ENCODE assay signal across 8 cellular contexts in the genomic region with DNA sequence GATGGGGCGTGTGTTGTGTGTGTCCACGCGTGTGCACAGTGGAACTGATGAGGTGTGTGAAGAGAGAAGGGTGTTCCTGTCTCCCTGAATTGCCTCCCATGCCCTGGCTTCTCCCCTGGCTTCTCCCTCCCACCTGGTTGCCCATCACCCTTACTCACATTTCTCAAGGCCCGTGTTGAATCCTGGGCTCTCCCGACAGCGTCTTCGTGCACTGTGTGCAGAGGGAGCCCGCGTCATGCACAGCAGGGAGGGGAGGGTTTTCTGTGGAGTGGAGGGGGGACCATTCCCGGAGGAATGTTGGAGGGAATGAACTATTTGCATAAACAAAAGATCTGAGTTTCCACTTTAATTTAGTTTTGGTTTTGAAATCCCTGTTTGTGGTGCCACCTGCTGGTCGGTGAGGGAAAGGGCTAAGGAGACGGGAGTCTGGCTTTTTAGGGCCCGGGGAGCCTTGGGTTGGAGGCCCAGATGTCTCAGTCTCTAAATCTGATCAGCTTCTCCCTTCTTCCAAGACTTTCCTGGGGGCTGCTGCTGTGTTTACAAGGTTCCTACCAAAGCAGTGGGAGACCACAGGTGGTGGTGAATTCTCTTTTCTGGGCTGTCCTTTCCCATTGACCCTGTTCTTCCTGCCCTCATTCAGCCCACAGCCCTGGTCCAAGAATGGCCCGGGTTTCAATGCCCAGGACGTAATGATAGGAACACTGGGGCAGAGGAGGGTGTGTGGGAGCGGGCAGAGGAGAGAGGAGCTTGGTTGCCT. TPM values are rescaled to one million over a fixed set of nuclear protein-coding genes. Genes with fewer than 3 reads are reported as not detected.
DNase-seq lines count a peak whose midpoint lies in the region; ATAC-seq and TF ChIP-seq lines count a peak whose summit lies in the region.

TSS of gene C1R (minus strand) at position 217 of the 757 bp plus-strand sequence. CDS start at position 160, 57 bp downstream.

- H3K4me1 ChIP-seq in H9 (ENCODE audit: insufficient read depth, low read length) (peaks cover 16% of the 10 kb centered on the region; the same call in 1 of the 2 replicates), OCI-LY1 (ENCODE audit: insufficient read depth, low read length, severe bottlenecking) (no peaks in the 10 kb centered on the region)

- no peak within 1 kb of the TSS for H3K27ac ChIP-seq in H9 (ENCODE audit: insufficient read length, low read depth, low read length)
- no peak within 1 kb of the TSS for H3K27ac ChIP-seq in OCI-LY1 (ENCODE audit: low read depth, low read length, poor library complexity, severe bottlenecking)

- no peaks in the 10 kb centered on the region for H3F3A ChIP-seq in OCI-LY1 (ENCODE audit: insufficient read depth, low read length)

- no peak within 1 kb of the TSS for H3K23ac ChIP-seq in H9 (ENCODE audit: insufficient read length, low read depth, low read length)

- no peak within 1 kb of the TSS for H3K56ac ChIP-seq in H9 (ENCODE audit: insufficient read length, low read depth, low read length)

- H4K20me1 ChIP-seq in H9 (ENCODE audit: control insufficient read depth, insufficient read depth, insufficient read length) (no peaks in the 10 kb centered on the region), OCI-LY1 (ENCODE audit: insufficient read depth, low read length) (no peaks in the 10 kb centered on the region)

- H3K4me3 Mint-ChIP-seq in H9, result peak within 1 kb of the TSS in 1 of 2 experiments; percentile 62; a peak in 3 of 5 replicates
- peak within 1 kb of the TSS; percentile 79 to 84 for H3K4me3 Mint-ChIP-seq in activated T-cell treated with anti-CD3 and anti-CD28 coated beads, Interleukin-2, amount 50 U/mL, for 72 hours
- peak within 1 kb of the TSS; percentile 77 to 93 (median 90) for H3K4me3 Mint-ChIP-seq in naive B cell
- peak within 1 kb of the TSS; percentile 85 to 94 for H3K4me3 Mint-ChIP-seq in stimulated activated naive B cell treated with anti-CD40 and anti-IgM and Interleukin-4, amounts not matched to agents 10 μg/mL and 1 μg/mL and 100 μg/mL, for 72 hours

- H4K5ac ChIP-seq in H9 (ENCODE audit: insufficient read length, low read depth, low read length), result no peak within 1 kb of the TSS

- H2AK5ac ChIP-seq in H9 (ENCODE audit: insufficient read length, low read length), result no peak within 1 kb of the TSS

- H3K4me3 ChIP-seq in BJ (ENCODE audit: low read depth, low read length) (peak within 1 kb of the TSS; percentile 76), OCI-LY1 (ENCODE audit: low read depth, low read length, poor library complexity, severe bottlenecking) (peak within 1 kb of the TSS; percentile 46)

- H3K36me3 Mint-ChIP-seq in H9 (ENCODE audit: insufficient read depth in 1 of 3, low read depth in 3 of 3), result peaks cover 4 to 5% (median 5%) of the 10 kb centered on the region in 3 experiments; a peak in 3 of 7 replicates
- H3K36me3 Mint-ChIP-seq in activated T-cell treated with anti-CD3 and anti-CD28 coated beads, Interleukin-2, amount 50 U/mL, for 72 hours (ENCODE audit: insufficient read depth in 2 of 2), result no peaks in the 10 kb centered on the region
- no peaks in the 10 kb centered on the region for H3K36me3 Mint-ChIP-seq in naive B cell
- peaks cover 0 to 4% of the 10 kb centered on the region in 2 donors for H3K36me3 Mint-ChIP-seq in stimulated activated naive B cell treated with anti-CD40 and anti-IgM and Interleukin-4, amounts not matched to agents 10 μg/mL and 1 μg/mL and 100 μg/mL, for 72 hours

- H3K4me1 Mint-ChIP-seq in H9 (peaks cover 33 to 34% of the 10 kb centered on the region in 2 experiments), naive B cell (peaks cover 6 to 13% (median 6%) of the 10 kb centered on the region in 3 donors)
- H3K4me1 Mint-ChIP-seq in activated T-cell treated with anti-CD3 and anti-CD28 coated beads, Interleukin-2, amount 50 U/mL, for 72 hours (ENCODE audit: low read depth), result peaks cover 7% of the 10 kb centered on the region
- peaks cover 6 to 11% of the 10 kb centered on the region in 2 donors for H3K4me1 Mint-ChIP-seq in stimulated activated naive B cell treated with anti-CD40 and anti-IgM and Interleukin-4, amounts not matched to agents 10 μg/mL and 1 μg/mL and 100 μg/mL, for 72 hours

- POLR2A ChIA-PET in BJ (lab: Charles Lee), result no interaction called here

- H3K27me3 ChIP-seq in BJ (ENCODE audit: control insufficient read depth, insufficient read depth, low read length) (no peaks in the 10 kb centered on the region), H9 (ENCODE audit: insufficient read depth, low read length) (no peaks in the 10 kb centered on the region; the same call in 1 of the 2 replicates), OCI-LY1 (ENCODE audit: insufficient read depth, low read length) (peaks cover 5% of the 10 kb centered on the region; the same call in 1 of the 2 replicates)

- no peak within 1 kb of the TSS for H2BK5ac ChIP-seq in H9 (ENCODE audit: insufficient read length, low read length)

- H3K9me2 ChIP-seq in OCI-LY1 (ENCODE audit: low read depth, low read length), result no peaks in the 10 kb centered on the region

- H3K9me3 ChIP-seq in H9 (ENCODE audit: control insufficient read depth, low read depth, low read length), result no peaks in the 10 kb centered on the region
- no peaks in the 10 kb centered on the region for H3K9me3 ChIP-seq in OCI-LY1 (ENCODE audit: low read length)

- no peak within 1 kb of the TSS for H3T11ph ChIP-seq in H9 (ENCODE audit: low read length)

- CTCF ChIA-PET in BJ (lab: Yijun Ruan, JAX), result interaction anchor here (0.7 to 4.2 kb wide), 11 partner anchors 12 to 175 kb away, joined by 3 to 39 read pairs (median 9); partner anchors contain the start of genes C1RL, C1S and LPCAT3

- H3K4ac ChIP-seq in H9 (ENCODE audit: low read depth, low read length), result no peak within 1 kb of the TSS

- H3K36me3 ChIP-seq in BJ (ENCODE audit: control insufficient read depth, insufficient read depth, low read length), result peaks cover 24% of the 10 kb centered on the region
- H3K36me3 ChIP-seq in OCI-LY1 (ENCODE audit: insufficient read depth, low read length), result no peaks in the 10 kb centered on the region

- no peak within 1 kb of the TSS for H2BK15ac ChIP-seq in H9 (ENCODE audit: low read depth, low read length)

- no peak within 1 kb of the TSS for H2BK120ac ChIP-seq in H9 (ENCODE audit: low read depth, low read length, poor library complexity, severe bottlenecking)

- ATAC-seq in activated T-cell treated with anti-CD3 and anti-CD28 coated beads, Interleukin-2, amount 50 U/mL, for 72 hours (replicated peaks in 1 of 2), result peak; percentile 71 to 76
- ATAC-seq in naive B cell (ENCODE audit: low read depth in 2 of 2), result peak; percentile 61 to 73
- peak; percentile 83 for ATAC-seq in stimulated activated naive B cell treated with anti-CD40 and anti-IgM and Interleukin-4, amounts not matched to agents 10 μg/mL and 1 μg/mL and 100 μg/mL, for 72 hours (replicated peaks)
- ATAC-seq in GM21737 (IDR thresholded peaks at IDR 0.05; ENCODE audit: unreplicated experiment), result no peak

- H3K4me2 ChIP-seq in H9 (ENCODE audit: insufficient read depth, insufficient read length, low read length) (peak within 1 kb of the TSS; percentile 28), OCI-LY1 (ENCODE audit: low read length) (peak within 1 kb of the TSS; percentile 69)

- H2BK12ac ChIP-seq in H9 (ENCODE audit: insufficient read length, low read depth, low read length), result no peak within 1 kb of the TSS

- H3K14ac ChIP-seq in H9 (ENCODE audit: insufficient read depth, low read length), result no peak within 1 kb of the TSS

- H3K23me2 ChIP-seq in H9 (ENCODE audit: insufficient read length, low read depth, low read length, poor library complexity, severe bottlenecking), result peaks cover 4% of the 10 kb centered on the region

- H3K79me2 ChIP-seq in H9 (ENCODE audit: insufficient read depth, low read length) (no peaks in the 10 kb centered on the region), OCI-LY1 (ENCODE audit: insufficient read depth, low read length) (no peaks in the 10 kb centered on the region)

- H3K79me1 ChIP-seq in H9 (ENCODE audit: insufficient read depth, low read depth, low read length, poor library complexity, severe bottlenecking), result no peaks in the 10 kb centered on the region

- H3K27me3 Mint-ChIP-seq in H9 (ENCODE audit: low read depth) (peaks cover 10% of the 10 kb centered on the region), naive B cell (peaks cover 0 to 13% (median 8%) of the 10 kb centered on the region in 3 donors)
- H3K27me3 Mint-ChIP-seq in activated T-cell treated with anti-CD3 and anti-CD28 coated beads, Interleukin-2, amount 50 U/mL, for 72 hours (ENCODE audit: low read depth), result no peaks in the 10 kb centered on the region
- H3K27me3 Mint-ChIP-seq in stimulated activated naive B cell treated with anti-CD40 and anti-IgM and Interleukin-4, amounts not matched to agents 10 μg/mL and 1 μg/mL and 100 μg/mL, for 72 hours, result peaks cover 7 to 11% of the 10 kb centered on the region in 2 donors

- H3K27ac Mint-ChIP-seq in H9 (peak within 1 kb of the TSS in 2 of 3 experiments; percentile 6 to 71; a peak in 4 of 7 replicates), naive B cell (peak within 1 kb of the TSS in 4 of 6 donors; percentile 5 to 86 (median 44))
- H3K27ac Mint-ChIP-seq in activated T-cell treated with anti-CD3 and anti-CD28 coated beads, Interleukin-2, amount 50 U/mL, for 72 hours, result no peak within 1 kb of the TSS
- H3K27ac Mint-ChIP-seq in stimulated activated naive B cell treated with anti-CD40 and anti-IgM and Interleukin-4, amounts not matched to agents 10 μg/mL and 1 μg/mL and 100 μg/mL, for 72 hours, result peak within 1 kb of the TSS; percentile 87

- WGBS in H9 (ENCODE audit: extremely low coverage, insufficient read length, low lambda C conversion rate), result no CpG with 5 or more reads among the region's 16 CpGs

- peak; percentile 63 for DNase-seq in BJ (ENCODE audit: low read depth)
- DNase-seq in H9, result peak; percentile 71
- DNase-seq in activated T-cell treated with anti-CD3 and anti-CD28 coated beads, Interleukin-2, amount 50 U/mL, for 72 hours, result peak; percentile 67 to 73
- DNase-seq in fibroblast of gingiva (ENCODE audit: low read depth), result peak; percentile 92
- DNase-seq in naive B cell, result peak; percentile 53
- DNase-seq in stimulated activated naive B cell treated with anti-CD40 and anti-IgM and Interleukin-4, amounts not matched to agents 10 μg/mL and 1 μg/mL and 100 μg/mL, for 72 hours, result peak; percentile 29

- peak within 1 kb of the TSS; percentile 8 for H3K18ac ChIP-seq in H9 (ENCODE audit: insufficient read length, low read depth, low read length)

- H3K9ac ChIP-seq in H9 (ENCODE audit: extremely low read depth, insufficient read length, low read length), result no peak within 1 kb of the TSS
- no peak within 1 kb of the TSS for H3K9ac ChIP-seq in OCI-LY1 (ENCODE audit: low read length)

- H2AFZ ChIP-seq in H9 (ENCODE audit: low read length) (no peak within 1 kb of the TSS), OCI-LY1 (ENCODE audit: low read length) (no peak within 1 kb of the TSS)

- H3K9me3 Mint-ChIP-seq in H9 (no peaks in the 10 kb centered on the region), naive B cell (no peaks in the 10 kb centered on the region)
- H3K9me3 Mint-ChIP-seq in activated T-cell treated with anti-CD3 and anti-CD28 coated beads, Interleukin-2, amount 50 U/mL, for 72 hours, result no peaks in the 10 kb centered on the region
- H3K9me3 Mint-ChIP-seq in stimulated activated naive B cell treated with anti-CD40 and anti-IgM and Interleukin-4, amounts not matched to agents 10 μg/mL and 1 μg/mL and 100 μg/mL, for 72 hours, result no peaks in the 10 kb centered on the region

- H4K8ac ChIP-seq in H9 (replicated peaks; ENCODE audit: insufficient read length, low read depth, low read length), result no peak within 1 kb of the TSS

- TF ChIP-seq CTCF in BJ (IDR thresholded peaks at IDR 0.05; ENCODE audit: insufficient read depth, low read depth, low read length) (peak; percentile 87), H9 (conservative IDR thresholded peaks at IDR 0.05) (peak; percentile 97), OCI-LY1 (IDR thresholded peaks at IDR 0.05; ENCODE audit: low read length) (peak; percentile 87)

- H2BK20ac ChIP-seq in H9 (ENCODE audit: low read depth, low read length, poor library complexity, severe bottlenecking), result no peak within 1 kb of the TSS

- H4K91ac ChIP-seq in H9 (ENCODE audit: insufficient read length, low read depth, low read length), result no peak within 1 kb of the TSS

RNA-seq across cellular contexts. Expression of gene C1R, which starts in this region (rescaled TPM):
- 668 and 703 TPM in 2 replicates for polyA plus RNA-seq in BJ (2011; rRNA removed)
- 74.4 and 100 TPM in 2 replicates for polyA minus RNA-seq in BJ (2011; rRNA and poly(A)+ RNA removed)
- 11.4 and 11.5 TPM in 2 replicates for total RNA-seq in H9 (2021)
- 1 to 10 TPM; 5.6 to 6.4 TPM for total RNA-seq in activated T-cell treated with anti-CD3 and anti-CD28 coated beads, Interleukin-2, amount 50 U/mL, for 72 hours
- polyA plus RNA-seq in naive B cell (ENCODE audit: low read depth in 6 of 6), result 1 to 10 TPM in 4 of 6 donors, under 1 TPM in 1, not detected in 1; 0.95 to 3.1 (median 1.9) TPM

Comparison
In these comparisons a context has a peak if more than half of its experiments do, and no peak if none do; other contexts are left out.
1. RNA of gene C1R (polyA plus RNA-seq): 668 to 703 TPM in BJ; 0.95 to 3.1 TPM in naive B cell; every median in the first group is over 100 times any median in the second.
2. DNase-seq: peak in every context shown above with its lines; median percentile 92 in fibroblast of gingiva; 71 in H9; 70 in activated T-cell treated with anti-CD3 and anti-CD28 coated beads, Interleukin-2, amount 50 U/mL, for 72 hours; 63 in BJ; 53 in naive B cell; 29 in stimulated activated naive B cell treated with anti-CD40 and anti-IgM and Interleukin-4, amounts not matched to agents 10 μg/mL and 1 μg/mL and 100 μg/mL, for 72 hours.
3. Peak in every context shown above with its lines, with median percentiles within 50 percentile points of each other: CTCF ChIP-seq.